1 cellular context compared by ENCODE assay signal in genomic region chr17:8068736-8069586, GRCh38.
TF ChIP-seq lines count a peak whose summit lies in the region.

No MANE protein-coding gene starts in this region.

TF ChIP-seq in GM23338, 12 proteins besides CTCF, POLR2A, EP300 and RAD21:
- TF ChIP-seq ZNF462 (CRISPR knock-in tag; IDR thresholded peaks at IDR 0.05) (no peak), REST (IDR thresholded peaks at IDR 0.05; ENCODE audit: unreplicated experiment) (no peak), ZNF114 (CRISPR knock-in tag; IDR thresholded peaks at IDR 0.05) (no peak), JUNB (IDR thresholded peaks at IDR 0.05; ENCODE audit: unreplicated experiment) (no peak)
